ENCODE assay signal across 8 cellular contexts in genomic region chr7:100016209-100016901, GRCh38. TPM values are rescaled to one million over a fixed set of nuclear protein-coding genes. Genes with fewer than 3 reads are reported as not detected.
DNase-seq lines count a peak whose midpoint lies in the region; ATAC-seq and TF ChIP-seq lines count a peak whose summit lies in the region.

No MANE protein-coding gene starts in this region.

- H3K36me3 ChIP-seq in GM23338 (ENCODE audit: insufficient read depth): no peaks in the 10 kb centered on the region
- peaks cover 26% of the 10 kb centered on the region for H3K36me3 ChIP-seq in neuron (ENCODE audit: insufficient read depth, low read length)

- peaks cover 8% of the 10 kb centered on the region; the same call in 2 of the 3 replicates for H3K4me1 Mint-ChIP-seq in GM23338

- peak overlapping the region; percentile 87; the same call in 1 of the 2 replicates for H3K27ac ChIP-seq in GM23338 (ENCODE audit: low read depth)

- H3K4me2 ChIP-seq in GM23338: peak overlapping the region; percentile 100

- H3K27me3 ChIP-seq in GM23338 (ENCODE audit: insufficient read depth): no peaks in the 10 kb centered on the region
- no peaks in the 10 kb centered on the region for H3K27me3 ChIP-seq in neuron (ENCODE audit: insufficient read depth, low read length)

- H2AFZ ChIP-seq in GM23338 (0 out of 2 replicates have a peak overlapping the region, but pooled peaks have one; percentile 56), neuron (ENCODE audit: low read depth, low read length) (no peak overlapping the region)

- no peaks in the 10 kb centered on the region for H3K9me3 Mint-ChIP-seq in GM23338

- H3K4me3 ChIP-seq in GM23338: peak overlapping the region; percentile 100
- H3K4me3 ChIP-seq in fibroblast of mammary gland (ENCODE audit: control insufficient read depth, low read depth, low read length): peak overlapping the region; percentile 96
- peak overlapping the region; percentile 99 for H3K4me3 ChIP-seq in neuron (ENCODE audit: low read length)

- ATAC-seq in GM23338 (no peak), SK-N-SH treated with all-trans-retinoic acid at 6 μM for 48 hours (peak; percentile 45), GM21528 (IDR thresholded peaks at IDR 0.05; ENCODE audit: low FRiP score, unreplicated experiment) (no peak), HG03460 (IDR thresholded peaks at IDR 0.05; ENCODE audit: unreplicated experiment) (no peak), HG03432 (IDR thresholded peaks at IDR 0.05; ENCODE audit: unreplicated experiment) (no peak)

- H4K20me1 ChIP-seq in GM23338 (replicated peaks; ENCODE audit: insufficient read depth): peaks cover 14% of the 10 kb centered on the region

- no peaks in the 10 kb centered on the region for H3K9me2 ChIP-seq in GM23338 (ENCODE audit: insufficient read depth)

- no peaks in the 10 kb centered on the region; the same call in 1 of the 2 replicates for H3F3A ChIP-seq in GM23338 (replicated peaks; ENCODE audit: low read depth)

- peaks cover 7% of the 10 kb centered on the region; the same call in 1 of the 2 replicates for H3K4me1 ChIP-seq in GM23338 (ENCODE audit: insufficient read depth)
- H3K4me1 ChIP-seq in neuron (ENCODE audit: insufficient read depth, low read length): peaks cover 18% of the 10 kb centered on the region

- H3K9me3 ChIP-seq in neuron (ENCODE audit: low read length): no peaks in the 10 kb centered on the region

- H3K79me2 ChIP-seq in GM23338 (replicated peaks; ENCODE audit: insufficient read depth): peaks cover 56% of the 10 kb centered on the region

- peaks cover 17% of the 10 kb centered on the region for H3K36me3 Mint-ChIP-seq in GM23338 (ENCODE audit: low read depth)

- TF ChIP-seq CTCF in GM23338 (conservative IDR thresholded peaks at IDR 0.05; ENCODE audit: low read depth in 2 of 2) (no peak), fibroblast of mammary gland (conservative IDR thresholded peaks at IDR 0.05; ENCODE audit: control insufficient read depth, insufficient read depth, low read depth, low read length) (no peak)

- peak overlapping the region; percentile 95 for H3K4me3 Mint-ChIP-seq in GM23338

- peaks cover 7% of the 10 kb centered on the region for H3K27me3 Mint-ChIP-seq in GM23338 (ENCODE audit: insufficient read depth, low read depth, poor library complexity)

- no peak for DNase-seq in GM23338 (ENCODE audit: low spot score)
- DNase-seq in fibroblast of mammary gland (ENCODE audit: low read depth): peak; percentile 27
- no peak for DNase-seq in NCI-H510A treated with DMSO at 0.1 percent for 48 hours (lab: John Stamatoyannopoulos, UW)

- peak overlapping the region; percentile 92 for H3K27ac Mint-ChIP-seq in GM23338

TF ChIP-seq in GM23338, 12 proteins besides CTCF, POLR2A, EP300 and RAD21 (continues in another document):
- TF ChIP-seq ZNF114 (CRISPR knock-in tag; IDR thresholded peaks at IDR 0.05): no peak

TF ChIP-seq in SK-N-SH treated with all-trans-retinoic acid at 6 μM for 48 hours, 23 proteins besides CTCF, POLR2A, EP300 and RAD21:
- TF ChIP-seq TOX (CRISPR knock-in tag; IDR thresholded peaks at IDR 0.05; ENCODE audit: borderline replicate concordance) (no peak), ZNF70 (CRISPR knock-in tag; IDR thresholded peaks at IDR 0.05) (no peak), CSDC2 (CRISPR knock-in tag; IDR thresholded peaks at IDR 0.05) (no peak), CREB5 (CRISPR knock-in tag; IDR thresholded peaks at IDR 0.05; ENCODE audit: low read depth) (no peak), ZNF565 (CRISPR knock-in tag; conservative IDR thresholded peaks at IDR 0.05; ENCODE audit: low read depth) (no peak), GLIS3 (CRISPR knock-in tag; IDR thresholded peaks at IDR 0.05) (no peak), CSRNP3 (CRISPR knock-in tag; IDR thresholded peaks at IDR 0.05) (0 out of 2 replicates have a peak, but pooled peaks have one; percentile 0), BACH2 (CRISPR knock-in tag; IDR thresholded peaks at IDR 0.05; ENCODE audit: borderline replicate concordance) (no peak)
TF ChIP-seq in SK-N-SH treated with all-trans-retinoic acid at 6 μM for 48 hours: peak in this region for 1.

RNA-seq across cellular contexts. Expression of gene ZKSCAN1, which starts 1.0 kb away (rescaled TPM):
- 14.5 and 19.4 TPM in 2 replicates for total RNA-seq in GM23338 (2014; rRNA removed; shearing (Covaris generic))
- 9.8 and 11.8 TPM in 2 replicates for polyA plus RNA-seq in GM23338 (2016; fragmentation: Nextera tagmentation; extraction: Ambion mirVana)

RNA-seq across cellular contexts. Expression of gene ZSCAN21, which starts 33.2 kb away (rescaled TPM):
- total RNA-seq in GM23338 (2014; rRNA removed; shearing (Covaris generic)): 21.8 and 24.8 TPM in 2 replicates
- polyA plus RNA-seq in GM23338 (2016; fragmentation: Nextera tagmentation; extraction: Ambion mirVana): 15.4 and 15.7 TPM in 2 replicates

RNA-seq across cellular contexts. Expression of gene AZGP1, which starts 40.5 kb away (rescaled TPM):
- total RNA-seq in GM23338 (2014; rRNA removed; shearing (Covaris generic)): 0.17 TPM in 1 of 2 replicates, not detected in the other
- 1.3 TPM in 1 of 2 replicates, not detected in the other for polyA plus RNA-seq in GM23338 (2016; fragmentation: Nextera tagmentation; extraction: Ambion mirVana)
